ENCODE assay signal across 24 cellular contexts in the genomic region with DNA sequence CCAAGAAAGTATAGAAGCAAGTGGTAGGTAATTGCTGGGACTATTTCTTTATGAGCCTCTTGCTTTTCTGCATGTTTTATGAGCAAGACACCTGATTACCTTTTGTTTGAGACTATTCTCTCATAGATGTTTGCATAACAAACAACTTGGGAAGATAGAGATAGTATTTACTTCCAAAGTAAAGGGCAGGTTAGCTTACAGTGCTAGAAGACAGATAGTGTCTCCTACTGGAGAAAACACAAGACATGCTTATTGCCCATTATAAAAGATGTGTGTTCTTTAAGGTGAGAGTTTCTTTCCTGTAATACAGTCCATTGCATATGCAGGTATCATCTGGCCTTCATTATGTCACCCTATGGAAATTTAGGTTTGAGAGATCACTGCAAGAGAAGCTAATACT.
A peak's percentile ranks its signal among the peaks of the same experiment; 100 is the strongest.
DNase-seq lines count a peak whose midpoint lies in the region; ATAC-seq and TF ChIP-seq lines count a peak whose summit lies in the region.
"Had no signal": no experiment of that assay in that cellular context is flagged by ENCODE, and none has a peak within 500 bp of the region (broad histone marks: within the 10 kb centered on the region; RNA-seq: fewer than 3 reads in every experiment).

No MANE protein-coding gene starts in this region.

- H3K27ac ChIP-seq in 22Rv1 = no peak overlapping the region
- H3K27ac ChIP-seq: PC-9 had no signal

- no peaks in the 10 kb centered on the region for H3K36me3 Mint-ChIP-seq in WTC11
- H3K36me3 Mint-ChIP-seq: T-cell had no signal

- in situ Hi-C loops in GM13976 (cut with MboI; ENCODE audit: low sequenced_read_pairs, unreplicated experiment) = no loop called here

- CTCF ChIA-PET in WTC11 (lab: Charles Lee) = interaction anchor here (1.2 kb wide), 1 partner anchor 21 kb away, joined by 4 read pairs; no protein-coding TSS in a partner anchor

- H3K27me3 Mint-ChIP-seq in WTC11 (ENCODE audit: low read depth) = no peaks in the 10 kb centered on the region
- H3K27me3 Mint-ChIP-seq: T-cell had no signal

- no peak overlapping the region for H3K4me3 Mint-ChIP-seq in WTC11
- H3K4me3 Mint-ChIP-seq: T-cell had no signal

- H3K4me1 Mint-ChIP-seq in WTC11 = peaks cover 7% of the 10 kb centered on the region
- H3K4me1 Mint-ChIP-seq: T-cell had no signal

- POLR2A ChIA-PET in WTC11 (lab: Charles Lee) = no interaction called here

- ATAC-seq in WTC11 (peak; percentile 34; the same call in 1 of the 2 replicates), left lobe of liver (peak; percentile 31), HG03025 (IDR thresholded peaks at IDR 0.05; ENCODE audit: low FRiP score, unreplicated experiment) (no peak), HG03460 (IDR thresholded peaks at IDR 0.05; ENCODE audit: unreplicated experiment) (no peak), GM18519 (IDR thresholded peaks at IDR 0.05; ENCODE audit: low FRiP score, unreplicated experiment) (no peak)
- ATAC-seq: T-cell had no signal

- no peaks in the 10 kb centered on the region for H3K9me3 Mint-ChIP-seq in WTC11
- H3K9me3 Mint-ChIP-seq: T-cell had no signal

- peak; percentile 44 for TF ChIP-seq CTCF in 22Rv1 (IDR thresholded peaks at IDR 0.05)
- TF ChIP-seq CTCF in GM13976 (IDR thresholded peaks at IDR 0.05; ENCODE audit: borderline replicate concordance, control extremely low read depth, extremely low read depth, insufficient read depth, missing control alignments) = peak; percentile 13
- TF ChIP-seq CTCF in WTC11 (IDR thresholded peaks at IDR 0.05) = no peak

- no peak overlapping the region; the same call in 1 of the 2 replicates for H3K27ac Mint-ChIP-seq in WTC11
- H3K27ac Mint-ChIP-seq: T-cell had no signal

- DNase-seq in GM13976 (ENCODE audit: low spot score) = no peak
- DNase-seq in WTC11 (ENCODE audit: low spot score) = no peak
- no peak for DNase-seq in left lobe of liver (ENCODE audit: low spot score)
- no peak for DNase-seq in GF-D8 (lab: John Stamatoyannopoulos, UW)
- DNase-seq: 8988T, ACHN, BE2C, Calu3, DMS153, KBM-7, NCI-H1048, NCI-H1417, NCI-H1694, NCI-H2029 treated with DMSO at 0.1 percent for 48 hours, NCI-H446 treated with DMSO at 0.1 percent for 48 hours, NCI-H526 treated with DMSO at 0.1 percent for 48 hours, PC-9, RPMI8226, SHP77, T-cell had no signal

TF ChIP-seq in WTC11, 78 proteins besides CTCF, POLR2A, EP300 and RAD21 (continues in another document):
- TF ChIP-seq NFYB (CRISPR knock-in tag; conservative IDR thresholded peaks at IDR 0.05; ENCODE audit: low read depth) (no peak), ZNF396 (CRISPR knock-in tag; IDR thresholded peaks at IDR 0.05; ENCODE audit: borderline replicate concordance) (no peak), ZNF532 (CRISPR knock-in tag; IDR thresholded peaks at IDR 0.05; ENCODE audit: borderline replicate concordance) (no peak)
- TF ChIP-seq, protein P1, sequence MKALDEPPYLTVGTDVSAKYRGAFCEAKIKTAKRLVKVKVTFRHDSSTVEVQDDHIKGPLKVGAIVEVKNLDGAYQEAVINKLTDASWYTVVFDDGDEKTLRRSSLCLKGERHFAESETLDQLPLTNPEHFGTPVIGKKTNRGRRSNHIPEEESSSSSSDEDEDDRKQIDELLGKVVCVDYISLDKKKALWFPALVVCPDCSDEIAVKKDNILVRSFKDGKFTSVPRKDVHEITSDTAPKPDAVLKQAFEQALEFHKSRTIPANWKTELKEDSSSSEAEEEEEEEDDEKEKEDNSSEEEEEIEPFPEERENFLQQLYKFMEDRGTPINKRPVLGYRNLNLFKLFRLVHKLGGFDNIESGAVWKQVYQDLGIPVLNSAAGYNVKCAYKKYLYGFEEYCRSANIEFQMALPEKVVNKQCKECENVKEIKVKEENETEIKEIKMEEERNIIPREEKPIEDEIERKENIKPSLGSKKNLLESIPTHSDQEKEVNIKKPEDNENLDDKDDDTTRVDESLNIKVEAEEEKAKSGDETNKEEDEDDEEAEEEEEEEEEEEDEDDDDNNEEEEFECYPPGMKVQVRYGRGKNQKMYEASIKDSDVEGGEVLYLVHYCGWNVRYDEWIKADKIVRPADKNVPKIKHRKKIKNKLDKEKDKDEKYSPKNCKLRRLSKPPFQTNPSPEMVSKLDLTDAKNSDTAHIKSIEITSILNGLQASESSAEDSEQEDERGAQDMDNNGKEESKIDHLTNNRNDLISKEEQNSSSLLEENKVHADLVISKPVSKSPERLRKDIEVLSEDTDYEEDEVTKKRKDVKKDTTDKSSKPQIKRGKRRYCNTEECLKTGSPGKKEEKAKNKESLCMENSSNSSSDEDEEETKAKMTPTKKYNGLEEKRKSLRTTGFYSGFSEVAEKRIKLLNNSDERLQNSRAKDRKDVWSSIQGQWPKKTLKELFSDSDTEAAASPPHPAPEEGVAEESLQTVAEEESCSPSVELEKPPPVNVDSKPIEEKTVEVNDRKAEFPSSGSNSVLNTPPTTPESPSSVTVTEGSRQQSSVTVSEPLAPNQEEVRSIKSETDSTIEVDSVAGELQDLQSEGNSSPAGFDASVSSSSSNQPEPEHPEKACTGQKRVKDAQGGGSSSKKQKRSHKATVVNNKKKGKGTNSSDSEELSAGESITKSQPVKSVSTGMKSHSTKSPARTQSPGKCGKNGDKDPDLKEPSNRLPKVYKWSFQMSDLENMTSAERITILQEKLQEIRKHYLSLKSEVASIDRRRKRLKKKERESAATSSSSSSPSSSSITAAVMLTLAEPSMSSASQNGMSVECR (CRISPR knock-in tag; IDR thresholded peaks at IDR 0.05; ENCODE audit: borderline replicate concordance) = no peak
- TF ChIP-seq, protein P2, sequence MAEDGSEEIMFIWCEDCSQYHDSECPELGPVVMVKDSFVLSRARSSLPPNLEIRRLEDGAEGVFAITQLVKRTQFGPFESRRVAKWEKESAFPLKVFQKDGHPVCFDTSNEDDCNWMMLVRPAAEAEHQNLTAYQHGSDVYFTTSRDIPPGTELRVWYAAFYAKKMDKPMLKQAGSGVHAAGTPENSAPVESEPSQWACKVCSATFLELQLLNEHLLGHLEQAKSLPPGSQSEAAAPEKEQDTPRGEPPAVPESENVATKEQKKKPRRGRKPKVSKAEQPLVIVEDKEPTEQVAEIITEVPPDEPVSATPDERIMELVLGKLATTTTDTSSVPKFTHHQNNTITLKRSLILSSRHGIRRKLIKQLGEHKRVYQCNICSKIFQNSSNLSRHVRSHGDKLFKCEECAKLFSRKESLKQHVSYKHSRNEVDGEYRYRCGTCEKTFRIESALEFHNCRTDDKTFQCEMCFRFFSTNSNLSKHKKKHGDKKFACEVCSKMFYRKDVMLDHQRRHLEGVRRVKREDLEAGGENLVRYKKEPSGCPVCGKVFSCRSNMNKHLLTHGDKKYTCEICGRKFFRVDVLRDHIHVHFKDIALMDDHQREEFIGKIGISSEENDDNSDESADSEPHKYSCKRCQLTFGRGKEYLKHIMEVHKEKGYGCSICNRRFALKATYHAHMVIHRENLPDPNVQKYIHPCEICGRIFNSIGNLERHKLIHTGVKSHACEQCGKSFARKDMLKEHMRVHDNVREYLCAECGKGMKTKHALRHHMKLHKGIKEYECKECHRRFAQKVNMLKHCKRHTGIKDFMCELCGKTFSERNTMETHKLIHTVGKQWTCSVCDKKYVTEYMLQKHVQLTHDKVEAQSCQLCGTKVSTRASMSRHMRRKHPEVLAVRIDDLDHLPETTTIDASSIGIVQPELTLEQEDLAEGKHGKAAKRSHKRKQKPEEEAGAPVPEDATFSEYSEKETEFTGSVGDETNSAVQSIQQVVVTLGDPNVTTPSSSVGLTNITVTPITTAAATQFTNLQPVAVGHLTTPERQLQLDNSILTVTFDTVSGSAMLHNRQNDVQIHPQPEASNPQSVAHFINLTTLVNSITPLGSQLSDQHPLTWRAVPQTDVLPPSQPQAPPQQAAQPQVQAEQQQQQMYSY (CRISPR knock-in tag; IDR thresholded peaks at IDR 0.05) = no peak
- TF ChIP-seq, protein P3, sequence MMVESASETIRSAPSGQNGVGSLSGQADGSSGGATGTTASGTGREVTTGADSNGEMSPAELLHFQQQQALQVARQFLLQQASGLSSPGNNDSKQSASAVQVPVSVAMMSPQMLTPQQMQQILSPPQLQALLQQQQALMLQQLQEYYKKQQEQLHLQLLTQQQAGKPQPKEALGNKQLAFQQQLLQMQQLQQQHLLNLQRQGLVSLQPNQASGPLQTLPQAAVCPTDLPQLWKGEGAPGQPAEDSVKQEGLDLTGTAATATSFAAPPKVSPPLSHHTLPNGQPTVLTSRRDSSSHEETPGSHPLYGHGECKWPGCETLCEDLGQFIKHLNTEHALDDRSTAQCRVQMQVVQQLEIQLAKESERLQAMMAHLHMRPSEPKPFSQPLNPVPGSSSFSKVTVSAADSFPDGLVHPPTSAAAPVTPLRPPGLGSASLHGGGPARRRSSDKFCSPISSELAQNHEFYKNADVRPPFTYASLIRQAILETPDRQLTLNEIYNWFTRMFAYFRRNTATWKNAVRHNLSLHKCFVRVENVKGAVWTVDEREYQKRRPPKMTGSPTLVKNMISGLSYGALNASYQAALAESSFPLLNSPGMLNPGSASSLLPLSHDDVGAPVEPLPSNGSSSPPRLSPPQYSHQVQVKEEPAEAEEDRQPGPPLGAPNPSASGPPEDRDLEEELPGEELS (CRISPR knock-in tag; IDR thresholded peaks at IDR 0.05) = no peak

Comparison
In these comparisons a context has a peak if more than half of its experiments do, and no peak if none do; other contexts are left out.
1. ATAC-seq: peak in WTC11 (single experiment) and left lobe of liver (single experiment); none in HG03025 (single experiment), HG03460 (single experiment) and GM18519 (single experiment).